ENCODE assay signal across 1 cellular context in genomic region chr17:35708149-35708548, GRCh38.
TF ChIP-seq lines count a peak whose summit lies in the region.

No MANE protein-coding gene starts in this region.

TF ChIP-seq in HEK293, 187 proteins besides CTCF, POLR2A, EP300 and RAD21 (continued from another document):
- no peak for TF ChIP-seq REST (tag by site-specific recombination; IDR thresholded peaks at IDR 0.05)
- TF ChIP-seq, protein P1, sequence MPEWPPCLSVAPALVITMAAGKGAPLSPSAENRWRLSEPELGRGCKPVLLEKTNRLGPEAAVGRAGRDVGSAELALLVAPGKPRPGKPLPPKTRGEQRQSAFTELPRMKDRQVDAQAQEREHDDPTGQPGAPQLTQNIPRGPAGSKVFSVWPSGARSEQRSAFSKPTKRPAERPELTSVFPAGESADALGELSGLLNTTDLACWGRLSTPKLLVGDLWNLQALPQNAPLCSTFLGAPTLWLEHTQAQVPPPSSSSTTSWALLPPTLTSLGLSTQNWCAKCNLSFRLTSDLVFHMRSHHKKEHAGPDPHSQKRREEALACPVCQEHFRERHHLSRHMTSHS (tag by site-specific recombination; IDR thresholded peaks at IDR 0.05), result no peak
- TF ChIP-seq, protein P2, sequence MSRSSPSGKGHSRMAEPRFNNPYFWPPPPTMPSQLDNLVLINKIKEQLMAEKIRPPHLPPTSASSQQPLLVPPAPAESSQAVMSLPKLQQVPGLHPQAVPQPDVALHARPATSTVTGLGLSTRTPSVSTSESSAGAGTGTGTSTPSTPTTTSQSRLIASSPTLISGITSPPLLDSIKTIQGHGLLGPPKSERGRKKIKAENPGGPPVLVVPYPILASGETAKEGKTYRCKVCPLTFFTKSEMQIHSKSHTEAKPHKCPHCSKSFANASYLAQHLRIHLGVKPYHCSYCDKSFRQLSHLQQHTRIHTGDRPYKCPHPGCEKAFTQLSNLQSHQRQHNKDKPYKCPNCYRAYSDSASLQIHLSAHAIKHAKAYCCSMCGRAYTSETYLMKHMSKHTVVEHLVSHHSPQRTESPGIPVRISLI (tag by site-specific recombination; IDR thresholded peaks at IDR 0.05), result no peak
- TF ChIP-seq OSR2 (tag by site-specific recombination; IDR thresholded peaks at IDR 0.05), result no peak
- peak; percentile 41; the same call in 1 of the 2 replicates for TF ChIP-seq ZNF664 (tag by site-specific recombination; IDR thresholded peaks at IDR 0.05)
- no peak for TF ChIP-seq ZBTB8A (tag by site-specific recombination; IDR thresholded peaks at IDR 0.05)
- TF ChIP-seq SALL2 (tag by site-specific recombination; IDR thresholded peaks at IDR 0.05; ENCODE audit: borderline replicate concordance), result no peak
- TF ChIP-seq ZNF560 (tag by site-specific recombination; IDR thresholded peaks at IDR 0.05; ENCODE audit: borderline replicate concordance), result no peak
